18 cellular contexts compared by ENCODE assay signal in genomic region chr3:38543602-38544001, GRCh38. TPM values are rescaled to one million over a fixed set of nuclear protein-coding genes. Genes with fewer than 3 reads are reported as not detected.
DNase-seq lines count a peak whose midpoint lies in the region; ATAC-seq lines count a peak whose summit lies in the region.
"Had no signal": no experiment of that assay in that cellular context is flagged by ENCODE, and none has a peak within 500 bp of the region (broad histone marks: within the 10 kb centered on the region; RNA-seq: fewer than 3 reads in every experiment).

No MANE protein-coding gene starts in this region.

- H3K23ac ChIP-seq in neuronal stem cell (ENCODE audit: low read depth, low read length, poor library complexity) = peak overlapping the region; percentile 34

- peak overlapping the region; percentile 92 for H4K8ac ChIP-seq in neuronal stem cell (ENCODE audit: low read depth, low read length)

- H3K18ac ChIP-seq in neuronal stem cell (ENCODE audit: low read length) = peak overlapping the region; percentile 81

- no peak for ATAC-seq in GM18861 (IDR thresholded peaks at IDR 0.05; ENCODE audit: unreplicated experiment)
- ATAC-seq: activated naive CD8-positive, alpha-beta T cell treated with anti-CD3 and anti-CD28 coated beads, Interleukin-2, amount 50 U/mL, for 24 hours had no signal

- peaks cover 0 to 3% (median 0%) of the 10 kb centered on the region in 3 experiments for H3K27me3 ChIP-seq in neuronal stem cell (ENCODE audit: control insufficient read depth in 3 of 3, insufficient read depth in 3 of 3, low read depth in 1 of 3, low read length in 3 of 3)
- H3K27me3 ChIP-seq: transverse colon had no signal

- peaks cover 0 to 5% of the 10 kb centered on the region in 2 donors for H3K4me1 ChIP-seq in neuronal stem cell (ENCODE audit: control insufficient read depth in 2 of 2, insufficient read depth in 1 of 2, low read depth in 1 of 2, low read length in 2 of 2)
- H3K4me1 ChIP-seq: HAP-1, prostate gland, transverse colon had no signal

- no peak overlapping the region for H3K27ac ChIP-seq in neuronal stem cell (replicated peaks; ENCODE audit: low read length)
- H3K27ac ChIP-seq: prostate gland, transverse colon had no signal

- DNase-seq in 8988T (peak; percentile 58), M059J (ENCODE audit: low read depth) (peak; percentile 44), cardiac septum (ENCODE audit: low spot score) (peak; percentile 93), neuronal stem cell (ENCODE audit: low spot score) (no peak), cerebellum (ENCODE audit: low spot score) (no peak), NCI-H2081 treated with DMSO at 0.1 percent for 48 hours (lab: John Stamatoyannopoulos, UW) (no peak), NCI-H1930 (lab: John Stamatoyannopoulos, UW) (no peak)
- DNase-seq: ACHN; activated naive CD8-positive, alpha-beta T cell treated with anti-CD3 and anti-CD28 coated beads, Interleukin-2, amount 50 U/mL, for 24 hours; activated T-cell treated with anti-CD3 and anti-CD28 coated beads, Interleukin-2, amount 50 U/mL, for 1 hour; DMS153; effector CD4-positive, alpha-beta T cell; NCI-H446 treated with DMSO at 0.1 percent for 48 hours; transverse colon had no signal

- no peak overlapping the region for H3K4ac ChIP-seq in neuronal stem cell (ENCODE audit: low read length)

- intact Hi-C loops in cardiac septum (cut with DNase I) = loop anchor here (1.0 to 10.0 kb wide), 4 partner anchors 10 to 181 kb away; partner anchors contain the start of gene EXOG

- no peak overlapping the region for H3K9ac ChIP-seq in neuronal stem cell (ENCODE audit: low read depth, low read length, poor library complexity)

- H2BK120ac ChIP-seq in neuronal stem cell (ENCODE audit: low read depth, low read length) = no peak overlapping the region

- peak overlapping the region; percentile 89 for H3K14ac ChIP-seq in neuronal stem cell (ENCODE audit: low read length)

- H2BK12ac ChIP-seq in neuronal stem cell (ENCODE audit: low read length) = no peak overlapping the region

- peak overlapping the region; percentile 68 for H2AK5ac ChIP-seq in neuronal stem cell (ENCODE audit: low read depth, low read length)

- no peaks in the 10 kb centered on the region for H3K79me1 ChIP-seq in neuronal stem cell (ENCODE audit: low read depth, low read length)

- no peak overlapping the region for H2BK5ac ChIP-seq in neuronal stem cell (ENCODE audit: low read length)

- no CpG with 5 or more reads among the region's 7 CpGs for WGBS in neuronal stem cell (ENCODE audit: extremely low coverage in 2 of 2, insufficient read length in 2 of 2, insufficient replicate concordance in 1 of 2), 2 donors

- H2BK15ac ChIP-seq in neuronal stem cell (ENCODE audit: low read length) = no peak overlapping the region

- H3K9me3 ChIP-seq in neuronal stem cell (replicated peaks in 1 of 2; ENCODE audit: control insufficient read depth in 2 of 2, insufficient read depth in 1 of 2, low read depth in 1 of 2, low read length in 2 of 2) = no peaks in the 10 kb centered on the region
- H3K9me3 ChIP-seq: HAP-1, prostate gland, transverse colon had no signal

- no peak overlapping the region for H3K4me3 ChIP-seq in neuronal stem cell (ENCODE audit: low read length in 2 of 2)
- H3K4me3 ChIP-seq: HAP-1, prostate gland, smooth muscle cell, transverse colon had no signal

- no peak overlapping the region for H4K91ac ChIP-seq in neuronal stem cell (ENCODE audit: low read depth, low read length, poor library complexity)

- H3K4me2 ChIP-seq in neuronal stem cell (ENCODE audit: insufficient read depth, low read length, poor library complexity, severe bottlenecking) = no peak overlapping the region
- H3K4me2 ChIP-seq: smooth muscle cell had no signal

- no peaks in the 10 kb centered on the region for H3K36me3 ChIP-seq in neuronal stem cell (replicated peaks in 1 of 2; ENCODE audit: control insufficient read depth in 2 of 2, insufficient read depth in 2 of 2, low read length in 2 of 2)
- H3K36me3 ChIP-seq: HAP-1, prostate gland, transverse colon had no signal

- H2AFZ ChIP-seq in neuronal stem cell (ENCODE audit: low read length) = no peak overlapping the region

RNA-seq across cellular contexts. Expression of gene EXOG, which starts 47.5 kb away (rescaled TPM):
- total RNA-seq in M059J (2014; rRNA removed; shearing (Covaris generic)) = 6.5 and 6.8 TPM in 2 replicates
- total RNA-seq in cardiac septum = 38.6 TPM
- 10.3 TPM for polyA plus RNA-seq in neuronal stem cell (2013, experiment 1 of 2)
- 11.4 TPM for polyA plus RNA-seq in neuronal stem cell (2013, experiment 2 of 2)
- total RNA-seq in cerebellum = 26.6 TPM

Comparison
In these comparisons a context has a peak if more than half of its experiments do, and no peak if none do; other contexts are left out.
1. DNase-seq: peak in 8988T (single experiment), M059J (single experiment) and cardiac septum (single experiment); none in neuronal stem cell (single experiment), cerebellum (single experiment), NCI-H2081 treated with DMSO at 0.1 percent for 48 hours (single experiment) and NCI-H1930 (0 of 2).